ENCODE assay signal across 8 cellular contexts in the genomic region with DNA sequence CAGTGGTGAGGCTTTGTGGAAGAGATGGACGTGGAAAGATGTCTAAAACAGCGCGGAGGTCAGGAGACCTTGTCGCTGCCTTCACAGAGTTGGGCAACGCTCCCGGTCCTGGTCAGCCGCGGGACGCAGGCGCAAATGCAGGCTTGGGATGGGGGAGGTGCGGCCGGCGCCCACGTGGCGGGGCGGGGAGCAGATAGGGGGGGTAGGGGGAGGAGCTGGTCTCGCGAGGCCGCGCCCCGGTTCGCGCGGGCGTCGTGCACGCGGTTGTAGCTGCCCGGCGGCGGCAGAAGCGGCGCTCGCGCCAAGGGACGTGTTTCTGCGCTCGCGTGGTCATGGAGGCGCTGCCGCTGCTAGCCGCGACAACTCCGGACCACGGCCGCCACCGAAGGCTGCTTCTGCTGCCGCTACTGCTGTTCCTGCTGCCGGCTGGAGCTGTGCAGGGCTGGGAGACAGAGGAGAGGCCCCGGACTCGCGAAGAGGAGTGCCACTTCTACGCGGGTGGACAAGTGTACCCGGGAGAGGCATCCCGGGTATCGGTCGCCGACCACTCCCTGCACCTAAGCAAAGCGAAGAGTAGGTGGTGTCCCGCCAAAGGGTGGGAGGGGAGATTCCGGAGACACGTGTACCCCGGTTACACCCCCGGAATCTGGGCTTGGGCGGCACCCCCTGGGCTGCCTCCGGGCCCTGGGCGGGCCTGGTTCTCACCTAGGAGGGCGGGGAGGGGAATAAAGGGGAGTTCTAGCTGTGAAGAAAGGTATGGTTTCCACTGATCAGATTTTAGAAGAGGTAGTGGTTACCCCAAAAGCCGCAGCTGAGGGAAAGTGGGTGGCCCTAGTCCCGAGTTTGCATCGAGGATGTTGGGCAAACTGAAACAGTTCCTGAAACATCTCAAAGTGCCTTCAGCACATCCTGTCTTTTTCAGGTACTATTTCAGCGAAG. TPM values are rescaled to one million over a fixed set of nuclear protein-coding genes. Genes with fewer than 3 reads are reported as not detected.
DNase-seq lines count a peak whose midpoint lies in the region; ATAC-seq, FAIRE-seq and TF ChIP-seq lines count a peak whose summit lies in the region.

TSS of gene PRDX4 (plus strand) at position 255 of the 939 bp plus-strand sequence. CDS start at position 333, 78 bp downstream.

- no peaks in the 10 kb centered on the region for H3K27me3 ChIP-seq in left ventricle myocardium inferior (ENCODE audit: low read depth)
- H3K27me3 ChIP-seq in prostate gland (replicated peaks; ENCODE audit: insufficient read depth): no peaks in the 10 kb centered on the region

- H3K9me3 ChIP-seq in left ventricle myocardium inferior (replicated peaks) (no peaks in the 10 kb centered on the region), prostate gland (no peaks in the 10 kb centered on the region)

- intact Hi-C loops in left ventricle myocardium inferior (cut with micrococcal nuclease) (no loop called here), prostate gland (cut with DNase I) (no loop called here)

- H3K27ac ChIP-seq in left ventricle myocardium inferior (replicated peaks) (peak within 1 kb of the TSS; percentile 88), prostate gland (peak within 1 kb of the TSS; percentile 75 to 78)

- peak within 1 kb of the TSS; percentile 79 for H3K4me3 ChIP-seq in left ventricle myocardium inferior
- H3K4me3 ChIP-seq in prostate gland: peak within 1 kb of the TSS; percentile 48 to 49

- peak; percentile 99 for FAIRE-seq in GM12891 (lab: Jason Lieb, UNC)

- H3K4me1 ChIP-seq in left ventricle myocardium inferior: peaks cover 12% of the 10 kb centered on the region
- H3K4me1 ChIP-seq in prostate gland (replicated peaks): no peaks in the 10 kb centered on the region

- H3K36me3 ChIP-seq in left ventricle myocardium inferior: no peaks in the 10 kb centered on the region
- H3K36me3 ChIP-seq in prostate gland: no peaks in the 10 kb centered on the region

- DNase-seq in GM12891 (ENCODE audit: insufficient read length, low spot score): peak; percentile 52
- peak; percentile 71 for DNase-seq in NCI-H1417 treated with DMSO at 0.1 percent for 48 hours (lab: John Stamatoyannopoulos, UW)
- peak; percentile 51 to 78 (median 59) for DNase-seq in T-helper 1 cell
- peak; percentile 82 for DNase-seq in amniotic epithelial cell (ENCODE audit: low read depth)
- peak; percentile 89 for DNase-seq in left ventricle myocardium inferior
- DNase-seq in prostate gland (ENCODE audit: low spot score): peak; percentile 75
- DNase-seq in ureter (ENCODE audit: low spot score): peak; percentile 92

- no peak for TF ChIP-seq CTCF in left ventricle myocardium inferior (IDR thresholded peaks at IDR 0.05; ENCODE audit: borderline replicate concordance)
- TF ChIP-seq CTCF in prostate gland (IDR thresholded peaks at IDR 0.05): no peak

- WGBS in prostate gland: 1% methylated on average over 28 of the region's 73 CpGs

- TF ChIP-seq POLR2A in GM12891 (IDR thresholded peaks at IDR 0.05; ENCODE audit: low read depth, low read length) (peak; percentile 3; the same call in 1 of the 2 replicates), prostate gland (IDR thresholded peaks at IDR 0.05) (peak; percentile 66)

- ATAC-seq in HG02763 (IDR thresholded peaks at IDR 0.05; ENCODE audit: unreplicated experiment): peak; percentile 59

TF ChIP-seq in GM12891, 5 proteins besides CTCF, POLR2A, EP300 and RAD21:
- TF ChIP-seq SPI1 (IDR thresholded peaks at IDR 0.05; ENCODE audit: low read depth, low read length) (no peak), POU2F2 (IDR thresholded peaks at IDR 0.05; ENCODE audit: low read depth, low read length) (no peak), TAF1 (IDR thresholded peaks at IDR 0.05; ENCODE audit: low read depth, low read length) (0 out of 2 replicates have a peak, but pooled peaks have one; percentile 13), PAX5 (IDR thresholded peaks at IDR 0.05; ENCODE audit: insufficient read depth, low read length, severe bottlenecking) (no peak), POLR2AphosphoS5 (IDR thresholded peaks at IDR 0.05; ENCODE audit: low read depth, low read length) (peak; percentile 66)
TF ChIP-seq in GM12891: peak in this region for 2.

RNA-seq across cellular contexts. Expression of gene PRDX4, which starts in this region (rescaled TPM):
- 35.0 TPM for polyA plus RNA-seq in GM12891 (2012; ENCODE audit: low read depth, missing spikeins)
- total RNA-seq in left ventricle myocardium inferior (34.7 TPM), prostate gland (100 to 1,000 TPM; 193 to 200 TPM), ureter (53.9 TPM)

Comparison
In these comparisons a context has a peak if more than half of its experiments do, and no peak if none do; other contexts are left out.
1. Peak in every context shown above with its lines: DNase-seq, ATAC-seq, H3K4me3 ChIP-seq and H3K27ac ChIP-seq.